ENCODE assay signal across 32 cellular contexts in genomic region chr5:133485468-133485867, GRCh38.
"Had no signal": no experiment of that assay in that cellular context is flagged by ENCODE, and none has a peak within 500 bp of the region (broad histone marks: within the 10 kb centered on the region; RNA-seq: fewer than 3 reads in every experiment).

No MANE protein-coding gene starts in this region.

- H3K36me3 Mint-ChIP-seq: activated naive CD4-positive, alpha-beta T cell treated with anti-CD3 and anti-CD28 coated beads, Interleukin-2, amount 50 U/mL, for 24 hours; activated naive CD8-positive, alpha-beta T cell treated with anti-CD3 and anti-CD28 coated beads, Interleukin-2, amount 10 ng/mL, durations not matched to agents 7 days and 5 days had no signal

- H3K27ac Mint-ChIP-seq: activated CD4-positive, alpha-beta T cell treated with anti-CD3 and anti-CD28 coated beads, Interleukin-2, amount 10 ng/mL, durations not matched to agents 24 days and 14 days; activated CD8-positive, alpha-beta T cell treated with anti-CD3 and anti-CD28 coated beads for 36 hours; activated naive CD4-positive, alpha-beta T cell treated with anti-CD3 and anti-CD28 coated beads, Interleukin-2, amount 50 U/mL, for 24 hours; activated naive CD8-positive, alpha-beta T cell treated with anti-CD3 and anti-CD28 coated beads, Interleukin-2, amount 10 ng/mL, durations not matched to agents 7 days and 5 days; activated T-helper 2 cell treated with anti-CD3 and anti-CD28 coated beads, Interferon-gamma antibody, Interleukin-2, Interleukin-4, amounts not matched to agents 10 μg/mL and 5 μg/mL and 100 μg/mL, durations not matched to agents 14 hours and 24 hours and 36 hours had no signal

- H3K9ac ChIP-seq: KMS-11 had no signal

- H3K27me3 ChIP-seq: ascending aorta, cardiac muscle cell had no signal

- H3K27me3 Mint-ChIP-seq: activated naive CD4-positive, alpha-beta T cell treated with anti-CD3 and anti-CD28 coated beads, Interleukin-2, amount 50 U/mL, for 24 hours had no signal

- H3K36me3 ChIP-seq: ascending aorta, cardiac muscle cell, WERI-Rb-1 had no signal

- H3K4me1 Mint-ChIP-seq: activated naive CD4-positive, alpha-beta T cell treated with anti-CD3 and anti-CD28 coated beads, Interleukin-2, amount 50 U/mL, for 24 hours; activated naive CD8-positive, alpha-beta T cell treated with anti-CD3 and anti-CD28 coated beads, Interleukin-2, amount 10 ng/mL, durations not matched to agents 7 days and 5 days; central memory CD8-positive, alpha-beta T cell had no signal

- H3K4me3 ChIP-seq: ascending aorta, cardiac muscle cell, PC-9 had no signal

- ATAC-seq: activated CD8-positive, alpha-beta T cell treated with anti-CD3 and anti-CD28 coated beads for 36 hours; Right ventricle myocardium inferior had no signal

- DNase-seq: activated CD4-positive, alpha-beta T cell treated with anti-CD3 and anti-CD28 coated beads, Interleukin-2, amount 10 ng/mL, durations not matched to agents 24 days and 14 days; activated CD4-positive, alpha-beta T cell treated with anti-CD3 and anti-CD28 coated beads, Interleukin-2, amount 50 U/mL, for 4 hours; activated CD8-positive, alpha-beta T cell treated with anti-CD3 and anti-CD28 coated beads for 36 hours; activated gamma-delta T cell; activated naive CD4-positive, alpha-beta T cell treated with Interleukin-2 at 50 U/mL for 16 hours; activated naive CD8-positive, alpha-beta T cell treated with anti-CD3 and anti-CD28 coated beads, Interleukin-2, amount 10 ng/mL, durations not matched to agents 7 days and 5 days; activated T-cell treated with anti-CD3 and anti-CD28 coated beads, Interleukin-2, amount 50 U/mL, for 1 hour; amygdala; MM.1S; NCI-H1092 treated with DMSO at 0.1 percent for 48 hours; NCI-H1417; NCI-H146; NCI-H187; NCI-H2029 treated with DMSO at 0.1 percent for 48 hours; NCI-H2107; NCI-H2171; NCI-H510A; PC-9; SIG-M5; SW 1271; T-helper 1 cell; T-helper 2 cell; T-helper 9 cell; WERI-Rb-1 had no signal

- H3K27ac ChIP-seq: ascending aorta, cardiac muscle cell, KMS-11, PC-9, RWPE1, WERI-Rb-1 had no signal

- H3K9me3 Mint-ChIP-seq: activated CD4-positive, alpha-beta T cell treated with anti-CD3 and anti-CD28 coated beads, Interleukin-2, amount 10 ng/mL, durations not matched to agents 24 days and 14 days; activated CD8-positive, alpha-beta T cell treated with anti-CD3 and anti-CD28 coated beads for 36 hours; central memory CD8-positive, alpha-beta T cell had no signal

- H3K4me3 Mint-ChIP-seq: activated CD4-positive, alpha-beta T cell treated with anti-CD3 and anti-CD28 coated beads, Interleukin-2, amount 10 ng/mL, durations not matched to agents 24 days and 14 days; activated CD8-positive, alpha-beta T cell treated with anti-CD3 and anti-CD28 coated beads for 36 hours; activated naive CD4-positive, alpha-beta T cell treated with anti-CD3 and anti-CD28 coated beads, Interleukin-2, amount 50 U/mL, for 24 hours; activated naive CD8-positive, alpha-beta T cell treated with anti-CD3 and anti-CD28 coated beads, Interleukin-2, amount 10 ng/mL, durations not matched to agents 7 days and 5 days; central memory CD8-positive, alpha-beta T cell had no signal

- H3K4me1 ChIP-seq: ascending aorta had no signal
